In genomic region chr4:145709843-145710242, GRCh38 we compare ENCODE assay signal across 8 cellular contexts. TPM values are rescaled to one million over a fixed set of nuclear protein-coding genes. Genes with fewer than 3 reads are reported as not detected.
DNase-seq lines count a peak whose midpoint lies in the region; ATAC-seq and TF ChIP-seq lines count a peak whose summit lies in the region.

No MANE protein-coding gene starts in this region.

- H3K9me3 Mint-ChIP-seq in MCF 10A (ENCODE audit: unreplicated experiment) (no peaks in the 10 kb centered on the region), type B pancreatic cell (peaks cover 9% of the 10 kb centered on the region)

- no peak overlapping the region for H3K4me3 Mint-ChIP-seq in MCF 10A (ENCODE audit: unreplicated experiment)
- no peak overlapping the region for H3K4me3 Mint-ChIP-seq in type B pancreatic cell

- H3K36me3 Mint-ChIP-seq in MCF 10A (ENCODE audit: insufficient read depth, unreplicated experiment) (no peaks in the 10 kb centered on the region), type B pancreatic cell (no peaks in the 10 kb centered on the region)

- H3K27ac Mint-ChIP-seq in MCF 10A (ENCODE audit: low read depth, unreplicated experiment): no peak overlapping the region
- H3K27ac Mint-ChIP-seq in type B pancreatic cell: peak overlapping the region; percentile 26

- DNase-seq in activated T-cell treated with anti-CD3 and anti-CD28 coated beads, Interleukin-2, amount 50 U/mL, for 48 hours: peak; percentile 35 to 40
- no peak for DNase-seq in activated T-cell treated with anti-CD3 and anti-CD28 coated beads, Interleukin-2, amount 50 U/mL, for 1 hour
- peak; percentile 83 for DNase-seq in MCF 10A (ENCODE audit: unreplicated experiment)
- DNase-seq in type B pancreatic cell (ENCODE audit: extremely low spot score, unreplicated experiment): no peak
- DNase-seq in Right ventricle myocardium superior: no peak
- no peak for DNase-seq in stimulated activated naive CD4-positive, alpha-beta T cell treated with Interleukin-2 at 50 U/mL for 16 hours (lab: John Stamatoyannopoulos, UW)
- DNase-seq in G401 (ENCODE audit: low spot score): no peak

- H3K4me1 Mint-ChIP-seq in MCF 10A (ENCODE audit: insufficient read depth, unreplicated experiment): peaks cover 18% of the 10 kb centered on the region
- H3K4me1 Mint-ChIP-seq in type B pancreatic cell (ENCODE audit: unreplicated experiment): peaks cover 9% of the 10 kb centered on the region

- intact Hi-C loops in MCF 10A (cut with micrococcal nuclease): no loop called here
- intact Hi-C loops in Right ventricle myocardium superior (cut with DNase I): no loop called here

- no peak for TF ChIP-seq CTCF in MCF 10A (IDR thresholded peaks at IDR 0.05; ENCODE audit: unreplicated experiment)
- no peak for TF ChIP-seq CTCF in type B pancreatic cell (conservative IDR thresholded peaks at IDR 0.05)

- BruUV-seq in MCF 10A (replicated peaks; lab: Mats Ljungman, UMichigan): no TSS peak

- POLR2A ChIA-PET in MCF 10A (lab: Yijun Ruan, JAX): interaction anchor here (0.6 to 3.6 kb wide), 4 partner anchors 23 to 90 kb away, joined by 3 to 16 read pairs (median 3); no protein-coding TSS in a partner anchor

- in situ Hi-C loops in G401 (cut with HindIII; ENCODE audit: low sequenced_read_pairs): no loop called here

- CTCF ChIA-PET in MCF 10A (lab: Yijun Ruan, JAX): interaction anchor here (0.6 kb wide), 2 partner anchors 29 to 101 kb away, joined by 3 to 7 read pairs; no protein-coding TSS in a partner anchor

- no peaks in the 10 kb centered on the region for H3K27me3 Mint-ChIP-seq in MCF 10A (ENCODE audit: insufficient read depth, unreplicated experiment)
- H3K27me3 Mint-ChIP-seq in type B pancreatic cell: no peaks in the 10 kb centered on the region

- ATAC-seq in HG03280 (IDR thresholded peaks at IDR 0.05; ENCODE audit: unreplicated experiment): peak; percentile 91
- ATAC-seq in Right ventricle myocardium superior (ENCODE audit: poor library complexity): no peak

RNA-seq across cellular contexts. Expression of gene C4orf51, which starts 29.9 kb away (rescaled TPM):
- total RNA-seq in MCF 10A (2022) (not detected in 2 replicates), type B pancreatic cell (ENCODE audit: low replicate concordance) (not detected in 2 replicates), Right ventricle myocardium superior (not detected)
- total RNA-seq in G401 (2014; rRNA removed; shearing (Covaris generic)): not detected in 2 replicates

Comparison
In these comparisons a context has a peak if more than half of its experiments do, and no peak if none do; other contexts are left out.
1. DNase-seq: peak in activated T-cell treated with anti-CD3 and anti-CD28 coated beads, Interleukin-2, amount 50 U/mL, for 48 hours (2 of 2) and MCF 10A (single experiment); none in activated T-cell treated with anti-CD3 and anti-CD28 coated beads, Interleukin-2, amount 50 U/mL, for 1 hour (single experiment), type B pancreatic cell (single experiment), Right ventricle myocardium superior (single experiment), stimulated activated naive CD4-positive, alpha-beta T cell treated with Interleukin-2 at 50 U/mL for 16 hours (single experiment) and G401 (single experiment).